ENCODE assay signal across 12 cellular contexts in the genomic region with DNA sequence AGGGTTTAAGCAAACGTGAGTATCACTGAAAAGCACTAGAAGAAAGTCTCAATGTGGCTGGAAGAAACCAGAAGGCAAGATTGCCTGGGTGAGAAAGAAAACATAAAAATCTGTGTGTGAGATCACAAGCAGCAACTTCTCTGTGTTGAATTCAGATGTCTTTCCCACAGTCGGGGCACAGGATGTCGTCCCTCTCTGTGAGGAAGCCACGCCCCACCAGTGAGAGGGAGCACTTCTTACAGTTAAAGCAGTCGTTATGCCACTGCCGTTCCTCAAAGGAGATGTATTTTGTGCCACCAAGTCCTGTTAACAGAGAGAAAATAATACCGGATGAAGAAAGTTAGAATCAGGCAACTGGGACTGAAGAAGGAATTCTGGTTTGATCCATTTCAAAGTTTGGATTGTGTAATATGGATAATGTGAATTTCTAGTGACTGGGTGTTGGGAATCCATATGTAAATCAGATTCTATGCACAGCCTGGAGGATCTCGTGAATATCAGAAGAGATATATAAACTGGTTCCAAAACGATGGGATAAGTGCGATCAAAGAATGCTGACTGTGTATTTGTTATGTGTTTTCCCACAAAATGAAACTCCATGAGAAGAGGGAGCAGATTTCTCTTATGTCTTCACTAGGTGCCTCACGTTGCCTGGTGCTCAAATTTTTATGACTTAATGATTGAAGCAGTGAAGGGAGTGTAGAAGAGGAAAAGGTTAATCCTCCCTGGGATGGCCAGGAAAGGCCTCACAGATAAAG.
DNase-seq lines count a peak whose midpoint lies in the region; ATAC-seq lines count a peak whose summit lies in the region.
"Had no signal": no experiment of that assay in that cellular context is flagged by ENCODE, and none has a peak within 500 bp of the region (broad histone marks: within the 10 kb centered on the region; RNA-seq: fewer than 3 reads in every experiment).

No MANE protein-coding gene starts in this region.

- H3K36me3 Mint-ChIP-seq in activated naive CD4-positive, alpha-beta T cell treated with anti-CD3 and anti-CD28 coated beads, Interleukin-2, amount 50 U/mL, for 24 hours = peaks cover 26% of the 10 kb centered on the region

- peaks cover 39% of the 10 kb centered on the region for H3K4me1 Mint-ChIP-seq in activated naive CD4-positive, alpha-beta T cell treated with anti-CD3 and anti-CD28 coated beads, Interleukin-2, amount 50 U/mL, for 24 hours

- peak overlapping the region; percentile 85 for H3K27ac Mint-ChIP-seq in activated naive CD4-positive, alpha-beta T cell treated with anti-CD3 and anti-CD28 coated beads, Interleukin-2, amount 50 U/mL, for 24 hours

- DNase-seq in stimulated activated CD4-positive, alpha-beta T cell treated with anti-CD3 and anti-CD28 coated beads, Interleukin-15, amount 100 ng/mL, for 24 hours = peak; percentile 52
- no peak for DNase-seq in stimulated activated CD4-positive, alpha-beta T cell treated with anti-CD3 and anti-CD28 coated beads, Interleukin-2, amount 100 ng/mL, for 48 hours
- DNase-seq in activated CD4-positive, alpha-beta T cell treated with anti-CD3 and anti-CD28 coated beads for 4 hours = peak; percentile 10 to 27
- DNase-seq in stimulated activated naive CD8-positive, alpha-beta T cell treated with anti-CD3 and anti-CD28 coated beads, Interleukin-15, Interleukin-2, amounts not matched to agents 100 U/mL and 50 U/mL, for 24 hours = peak; percentile 25
- DNase-seq in NCI-H748 treated with DMSO at 0.1 percent for 48 hours (lab: John Stamatoyannopoulos, UW) (no peak), nucleus accumbens (lab: John Stamatoyannopoulos, UW) (no peak), hippocampal formation (lab: John Stamatoyannopoulos, UW) (no peak)
- DNase-seq: effector memory CD4-positive, alpha-beta T cell; MG63; naive B cell; NCI-H2029 treated with DMSO at 0.1 percent for 48 hours had no signal

- H3K27me3 Mint-ChIP-seq in activated naive CD4-positive, alpha-beta T cell treated with anti-CD3 and anti-CD28 coated beads, Interleukin-2, amount 50 U/mL, for 24 hours = no peaks in the 10 kb centered on the region

- ATAC-seq in stimulated activated naive CD8-positive, alpha-beta T cell treated with anti-CD3 and anti-CD28 coated beads, Interleukin-15, Interleukin-2, amounts not matched to agents 100 U/mL and 50 U/mL, for 24 hours = no peak

- peak overlapping the region; percentile 17 for H3K4me3 Mint-ChIP-seq in activated naive CD4-positive, alpha-beta T cell treated with anti-CD3 and anti-CD28 coated beads, Interleukin-2, amount 50 U/mL, for 24 hours
- H3K4me3 Mint-ChIP-seq: naive B cell had no signal

- H3K9me3 Mint-ChIP-seq in activated naive CD4-positive, alpha-beta T cell treated with anti-CD3 and anti-CD28 coated beads, Interleukin-2, amount 50 U/mL, for 24 hours = peaks cover 5% of the 10 kb centered on the region

Comparison
In these comparisons a context has a peak if more than half of its experiments do, and no peak if none do; other contexts are left out.
1. DNase-seq: peak in stimulated activated CD4-positive, alpha-beta T cell treated with anti-CD3 and anti-CD28 coated beads, Interleukin-15, amount 100 ng/mL, for 24 hours (single experiment), activated CD4-positive, alpha-beta T cell treated with anti-CD3 and anti-CD28 coated beads for 4 hours (2 of 2) and stimulated activated naive CD8-positive, alpha-beta T cell treated with anti-CD3 and anti-CD28 coated beads, Interleukin-15, Interleukin-2, amounts not matched to agents 100 U/mL and 50 U/mL, for 24 hours (single experiment); none in stimulated activated CD4-positive, alpha-beta T cell treated with anti-CD3 and anti-CD28 coated beads, Interleukin-2, amount 100 ng/mL, for 48 hours (0 of 2), NCI-H748 treated with DMSO at 0.1 percent for 48 hours (single experiment), nucleus accumbens (0 of 56) and hippocampal formation (0 of 2).